16 cellular contexts compared by ENCODE assay signal in genomic region chr2:233270366-233270765, GRCh38. TPM values are rescaled to one million over a fixed set of nuclear protein-coding genes. Genes with fewer than 3 reads are reported as not detected.
DNase-seq lines count a peak whose midpoint lies in the region; ATAC-seq and TF ChIP-seq lines count a peak whose summit lies in the region.
"Had no signal": no experiment of that assay in that cellular context is flagged by ENCODE, and none has a peak within 500 bp of the region (broad histone marks: within the 10 kb centered on the region; RNA-seq: fewer than 3 reads in every experiment).

No MANE protein-coding gene starts in this region.

- no peaks in the 10 kb centered on the region for H3K9me3 ChIP-seq in CD4-positive, CD25-positive, alpha-beta regulatory T cell (ENCODE audit: control insufficient read depth in 2 of 2, low read length in 2 of 2)
- H3K9me3 ChIP-seq: gastrocnemius medialis, HAP-1 had no signal

- H3K4me3 Mint-ChIP-seq in CD4-positive, CD25-positive, alpha-beta regulatory T cell = peak overlapping the region; percentile 81 to 91 (median 84)
- peak overlapping the region; percentile 77 for H3K4me3 Mint-ChIP-seq in activated naive CD8-positive, alpha-beta T cell treated with anti-CD3 and anti-CD28 coated beads, Interleukin-2, amount 10 ng/mL, durations not matched to agents 7 days and 5 days
- H3K4me3 Mint-ChIP-seq in nephron progenitor cell (no peak overlapping the region), WTC11 (no peak overlapping the region)

- peaks cover 55% of the 10 kb centered on the region for H3K36me3 ChIP-seq in CD4-positive, CD25-positive, alpha-beta regulatory T cell (ENCODE audit: control insufficient read depth, insufficient read depth, low read length)

- no peaks in the 10 kb centered on the region for H3K27me3 ChIP-seq in CD4-positive, CD25-positive, alpha-beta regulatory T cell (ENCODE audit: control insufficient read depth, insufficient read depth, low read length)
- H3K27me3 ChIP-seq: gastrocnemius medialis had no signal

- peak in 2 of 3 donors; percentile 59 to 76 for DNase-seq in CD4-positive, CD25-positive, alpha-beta regulatory T cell
- no peak for DNase-seq in LNCaP clone FGC (ENCODE audit: low read depth)
- DNase-seq in activated naive CD8-positive, alpha-beta T cell treated with anti-CD3 and anti-CD28 coated beads, Interleukin-2, amount 10 ng/mL, durations not matched to agents 7 days and 5 days = no peak
- DNase-seq in nephron progenitor cell = no peak
- DNase-seq in WTC11 (ENCODE audit: low spot score) = no peak
- no peak for DNase-seq in DMS 273 treated with DMSO at 0.1 percent for 48 hours (lab: John Stamatoyannopoulos, UW)
- no peak for DNase-seq in SK-N-DZ (ENCODE audit: low spot score)
- DNase-seq: gastrocnemius medialis, mammary epithelial cell, NCI-H1436, NCI-H446 treated with DMSO at 0.1 percent for 48 hours had no signal

- no peaks in the 10 kb centered on the region for H3K9me3 Mint-ChIP-seq in CD4-positive, CD25-positive, alpha-beta regulatory T cell
- H3K9me3 Mint-ChIP-seq in activated naive CD8-positive, alpha-beta T cell treated with anti-CD3 and anti-CD28 coated beads, Interleukin-2, amount 10 ng/mL, durations not matched to agents 7 days and 5 days = no peaks in the 10 kb centered on the region
- H3K9me3 Mint-ChIP-seq in nephron progenitor cell (no peaks in the 10 kb centered on the region), WTC11 (no peaks in the 10 kb centered on the region)

- ATAC-seq in CD4-positive, CD25-positive, alpha-beta regulatory T cell (ENCODE audit: low read depth in 2 of 2) = no peak
- no peak for ATAC-seq in activated naive CD8-positive, alpha-beta T cell treated with anti-CD3 and anti-CD28 coated beads, Interleukin-2, amount 10 ng/mL, durations not matched to agents 7 days and 5 days (ENCODE audit: low read depth)
- ATAC-seq in WTC11 = no peak
- ATAC-seq in GM19324 (IDR thresholded peaks at IDR 0.05; ENCODE audit: low FRiP score, unreplicated experiment) = no peak
- ATAC-seq: gastrocnemius medialis, GM12878 had no signal

- peak overlapping the region; percentile 94 for H3K27ac ChIP-seq in CD4-positive, CD25-positive, alpha-beta regulatory T cell (ENCODE audit: insufficient read depth, low read length, poor library complexity, severe bottlenecking)
- H3K27ac ChIP-seq: gastrocnemius medialis had no signal

- POLR2A ChIA-PET in activated naive CD8-positive, alpha-beta T cell treated with anti-CD3 and anti-CD28 coated beads, Interleukin-2, amount 10 ng/mL, durations not matched to agents 7 days and 5 days (lab: Charles Lee) = interaction anchor here (0.7 to 1.7 kb wide), 5 partner anchors 19 to 209 kb away, joined by 3 to 6 read pairs (median 5); partner anchors contain the start of gene ATG16L1
- POLR2A ChIA-PET in WTC11 (lab: Charles Lee) = no interaction called here

- CTCF ChIA-PET in WTC11 (lab: Charles Lee) = no interaction called here

- H3K4me1 ChIP-seq in CD4-positive, CD25-positive, alpha-beta regulatory T cell (ENCODE audit: control insufficient read depth, insufficient read depth, low read length, poor library complexity, severe bottlenecking) = peaks cover 66% of the 10 kb centered on the region
- H3K4me1 ChIP-seq: gastrocnemius medialis had no signal

- H3K27ac Mint-ChIP-seq in CD4-positive, CD25-positive, alpha-beta regulatory T cell = peak overlapping the region; percentile 98 to 99 (median 99)
- peak overlapping the region; percentile 95 for H3K27ac Mint-ChIP-seq in activated naive CD8-positive, alpha-beta T cell treated with anti-CD3 and anti-CD28 coated beads, Interleukin-2, amount 10 ng/mL, durations not matched to agents 7 days and 5 days
- peak overlapping the region; percentile 82 for H3K27ac Mint-ChIP-seq in nephron progenitor cell
- no peak overlapping the region for H3K27ac Mint-ChIP-seq in WTC11

- TF ChIP-seq CTCF in LNCaP clone FGC (IDR thresholded peaks at IDR 0.05; ENCODE audit: control insufficient read depth, extremely low read depth, insufficient read depth) (no peak), nephron progenitor cell (IDR thresholded peaks at IDR 0.05) (no peak), WTC11 (IDR thresholded peaks at IDR 0.05) (no peak)

- H3K27me3 Mint-ChIP-seq in CD4-positive, CD25-positive, alpha-beta regulatory T cell = no peaks in the 10 kb centered on the region
- H3K27me3 Mint-ChIP-seq in activated naive CD8-positive, alpha-beta T cell treated with anti-CD3 and anti-CD28 coated beads, Interleukin-2, amount 10 ng/mL, durations not matched to agents 7 days and 5 days = no peaks in the 10 kb centered on the region
- H3K27me3 Mint-ChIP-seq in nephron progenitor cell (ENCODE audit: low read depth, poor library complexity) = no peaks in the 10 kb centered on the region
- H3K27me3 Mint-ChIP-seq in WTC11 (ENCODE audit: low read depth) = no peaks in the 10 kb centered on the region

- peaks cover 63% of the 10 kb centered on the region for H3K36me3 Mint-ChIP-seq in CD4-positive, CD25-positive, alpha-beta regulatory T cell
- peaks cover 58% of the 10 kb centered on the region for H3K36me3 Mint-ChIP-seq in activated naive CD8-positive, alpha-beta T cell treated with anti-CD3 and anti-CD28 coated beads, Interleukin-2, amount 10 ng/mL, durations not matched to agents 7 days and 5 days
- H3K36me3 Mint-ChIP-seq in nephron progenitor cell (ENCODE audit: low read depth) (peaks cover 82% of the 10 kb centered on the region), WTC11 (peaks cover 90% of the 10 kb centered on the region)

- H3K4me1 Mint-ChIP-seq in CD4-positive, CD25-positive, alpha-beta regulatory T cell = peaks cover 29 to 94% (median 65%) of the 10 kb centered on the region in 4 donors
- peaks cover 64% of the 10 kb centered on the region for H3K4me1 Mint-ChIP-seq in activated naive CD8-positive, alpha-beta T cell treated with anti-CD3 and anti-CD28 coated beads, Interleukin-2, amount 10 ng/mL, durations not matched to agents 7 days and 5 days
- H3K4me1 Mint-ChIP-seq in nephron progenitor cell (peaks cover 11% of the 10 kb centered on the region), WTC11 (no peaks in the 10 kb centered on the region)

- peak overlapping the region; percentile 74 for H3K4me3 ChIP-seq in CD4-positive, CD25-positive, alpha-beta regulatory T cell (ENCODE audit: low read depth, low read length)
- H3K4me3 ChIP-seq in LNCaP clone FGC (ENCODE audit: low read depth, low read length) = peak overlapping the region; percentile 5
- H3K4me3 ChIP-seq: gastrocnemius medialis, GM12878, HAP-1 had no signal

TF ChIP-seq in WTC11, 78 proteins besides CTCF, POLR2A, EP300 and RAD21:
- TF ChIP-seq FOXP1 (CRISPR knock-in tag; IDR thresholded peaks at IDR 0.05; ENCODE audit: borderline replicate concordance) (no peak), ATF3 (CRISPR knock-in tag; conservative IDR thresholded peaks at IDR 0.05) (no peak), ETV6 (CRISPR knock-in tag; IDR thresholded peaks at IDR 0.05) (no peak), MAX (CRISPR knock-in tag; IDR thresholded peaks at IDR 0.05) (no peak), OVOL2 (CRISPR knock-in tag; IDR thresholded peaks at IDR 0.05; ENCODE audit: borderline replicate concordance) (no peak), USF1 (CRISPR knock-in tag; IDR thresholded peaks at IDR 0.05) (no peak)

RNA-seq across cellular contexts. Expression of gene ATG16L1, which starts 18.9 kb away (rescaled TPM):
- total RNA-seq in CD4-positive, CD25-positive, alpha-beta regulatory T cell = 125 TPM
- polyA plus RNA-seq in CD4-positive, CD25-positive, alpha-beta regulatory T cell = 10 to 100 TPM; 15.2 to 23.5 (median 19.0) TPM
- 10 to 100 TPM; 60.8 to 67.6 TPM for total RNA-seq in activated naive CD8-positive, alpha-beta T cell treated with anti-CD3 and anti-CD28 coated beads, Interleukin-2, amount 10 ng/mL, durations not matched to agents 7 days and 5 days
- 31.8 to 36.4 TPM (median 32.5 TPM) in 3 replicates for total RNA-seq in WTC11 (2021)
- 23.2 and 31.9 TPM in 2 replicates for polyA plus RNA-seq in SK-N-DZ (2014; cell fraction: cytosol; rRNA removed)
- polyA plus RNA-seq in SK-N-DZ (2014; cell fraction: nucleus; rRNA removed) = 64.0 and 90.2 TPM in 2 replicates

RNA-seq across cellular contexts. Expression of gene SAG, which starts 37.2 kb away (rescaled TPM):
- total RNA-seq in CD4-positive, CD25-positive, alpha-beta regulatory T cell = 1.7 TPM
- polyA plus RNA-seq in CD4-positive, CD25-positive, alpha-beta regulatory T cell = not detected
- total RNA-seq in activated naive CD8-positive, alpha-beta T cell treated with anti-CD3 and anti-CD28 coated beads, Interleukin-2, amount 10 ng/mL, durations not matched to agents 7 days and 5 days = under 1 TPM in 1 of 2 experiments, not detected in 1; 0.45 TPM
- 0.14 TPM in 1 of 3 replicates, not detected in the others for total RNA-seq in WTC11 (2021)
- polyA plus RNA-seq in SK-N-DZ (2014; cell fraction: cytosol; rRNA removed) = 0.19 TPM in 1 of 2 replicates, not detected in the other
- polyA plus RNA-seq in SK-N-DZ (2014; cell fraction: nucleus; rRNA removed) = 0.05 TPM in 1 of 2 replicates, not detected in the other
- total RNA-seq: GM12878, mammary epithelial cell, skeletal muscle tissue had no signal
- polyA plus RNA-seq: BJ, mammary epithelial cell had no signal

Comparison
In these comparisons a context has a peak if more than half of its experiments do, and no peak if none do; other contexts are left out.
1. DNase-seq: peak in CD4-positive, CD25-positive, alpha-beta regulatory T cell (2 of 3); none in LNCaP clone FGC (single experiment), activated naive CD8-positive, alpha-beta T cell treated with anti-CD3 and anti-CD28 coated beads, Interleukin-2, amount 10 ng/mL, durations not matched to agents 7 days and 5 days (single experiment), nephron progenitor cell (single experiment), WTC11 (single experiment), DMS 273 treated with DMSO at 0.1 percent for 48 hours (single experiment) and SK-N-DZ (single experiment).
2. H3K4me3 Mint-ChIP-seq: peak in CD4-positive, CD25-positive, alpha-beta regulatory T cell (4 of 4) and activated naive CD8-positive, alpha-beta T cell treated with anti-CD3 and anti-CD28 coated beads, Interleukin-2, amount 10 ng/mL, durations not matched to agents 7 days and 5 days (single experiment); none in nephron progenitor cell (single experiment) and WTC11 (single experiment).